Comparison of ENCODE assay signal across 10 cellular contexts in the genomic region with DNA sequence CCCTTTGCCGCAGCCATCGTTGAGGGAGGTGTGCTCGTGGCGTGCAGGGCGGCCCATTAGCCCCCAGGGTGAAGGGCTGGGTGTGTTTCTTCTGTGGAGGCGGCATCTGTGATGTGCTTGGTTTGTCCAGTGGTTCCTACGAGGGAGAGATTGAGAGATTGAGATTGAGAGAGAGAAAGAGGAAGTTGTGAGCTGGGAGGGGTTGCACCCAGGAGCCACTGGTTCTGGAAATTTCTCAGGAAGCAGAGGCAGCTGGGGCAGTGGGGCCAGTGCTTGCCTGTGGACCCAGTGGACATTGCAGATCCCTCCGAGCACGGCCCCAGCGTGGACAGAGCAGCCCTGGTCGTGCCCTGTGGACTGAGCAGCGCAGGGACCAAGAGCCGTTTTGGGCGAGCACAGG.
DNase-seq lines count a peak whose midpoint lies in the region; ATAC-seq and TF ChIP-seq lines count a peak whose summit lies in the region.
"Had no signal": no experiment of that assay in that cellular context is flagged by ENCODE, and none has a peak within 500 bp of the region (broad histone marks: within the 10 kb centered on the region; RNA-seq: fewer than 3 reads in every experiment).

No MANE protein-coding gene starts in this region.

- H2BK12ac ChIP-seq in H9 (ENCODE audit: insufficient read length, low read depth, low read length), result no peak overlapping the region

- H3K4me1 Mint-ChIP-seq in CD4-positive, CD25-positive, alpha-beta regulatory T cell, result peaks cover 0 to 19% (median 6%) of the 10 kb centered on the region in 4 donors
- no peaks in the 10 kb centered on the region for H3K4me1 Mint-ChIP-seq in H9
- peaks cover 48% of the 10 kb centered on the region for H3K4me1 Mint-ChIP-seq in activated B cell treated with CpG ODN at 0.5 μM for 24 hours
- peaks cover 26% of the 10 kb centered on the region for H3K4me1 Mint-ChIP-seq in memory B cell

- no peak overlapping the region for H3K4me2 ChIP-seq in H9 (ENCODE audit: insufficient read depth, insufficient read length, low read length)

- no peak overlapping the region for H3K4ac ChIP-seq in H9 (ENCODE audit: low read depth, low read length)

- no peaks in the 10 kb centered on the region for H4K20me1 ChIP-seq in H9 (ENCODE audit: control insufficient read depth, insufficient read depth, insufficient read length)

- intact Hi-C loops in activated B cell treated with CpG ODN at 0.5 μM for 24 hours (cut with micrococcal nuclease), result no loop called here

- H2BK20ac ChIP-seq in H9 (ENCODE audit: low read depth, low read length, poor library complexity, severe bottlenecking), result no peak overlapping the region

- H3K18ac ChIP-seq in H9 (ENCODE audit: insufficient read length, low read depth, low read length), result no peak overlapping the region

- ATAC-seq in CD4-positive, CD25-positive, alpha-beta regulatory T cell (ENCODE audit: low read depth in 2 of 2), result no peak
- peak; percentile 32 for ATAC-seq in activated B cell treated with CpG ODN at 0.5 μM for 24 hours (ENCODE audit: low read depth)
- no peak for ATAC-seq in memory B cell (ENCODE audit: low read depth)
- no peak for ATAC-seq in activated CD4-positive, CD25-positive, alpha-beta regulatory T cell treated with anti-CD3 and anti-CD28 coated beads, Interleukin-2, amount 50 U/mL, for 24 hours
- ATAC-seq: pancreas had no signal

- TF ChIP-seq CTCF in H9 (conservative IDR thresholded peaks at IDR 0.05) (no peak), activated B cell treated with CpG ODN at 0.5 μM for 24 hours (IDR thresholded peaks at IDR 0.05) (no peak)

- no peak overlapping the region for H3K56ac ChIP-seq in H9 (ENCODE audit: insufficient read length, low read depth, low read length)

- H3K27ac ChIP-seq in CD4-positive, CD25-positive, alpha-beta regulatory T cell (ENCODE audit: insufficient read depth, low read length, poor library complexity, severe bottlenecking), result no peak overlapping the region
- H3K27ac ChIP-seq in H9 (ENCODE audit: insufficient read length, low read depth, low read length), result no peak overlapping the region

- no peaks in the 10 kb centered on the region for H3K27me3 ChIP-seq in CD4-positive, CD25-positive, alpha-beta regulatory T cell (ENCODE audit: control insufficient read depth, insufficient read depth, low read length)
- no peaks in the 10 kb centered on the region for H3K27me3 ChIP-seq in H9 (ENCODE audit: insufficient read depth, low read length)
- no peaks in the 10 kb centered on the region for H3K27me3 ChIP-seq in H7 (ENCODE audit: control insufficient read depth, insufficient read depth, low read length)
- H3K27me3 ChIP-seq: pancreas had no signal

- no peaks in the 10 kb centered on the region for H3K79me1 ChIP-seq in H9 (ENCODE audit: insufficient read depth, low read depth, low read length, poor library complexity, severe bottlenecking)

- peaks cover 25% of the 10 kb centered on the region for H3K36me3 Mint-ChIP-seq in CD4-positive, CD25-positive, alpha-beta regulatory T cell
- peaks cover 36 to 60% (median 57%) of the 10 kb centered on the region in 3 experiments for H3K36me3 Mint-ChIP-seq in H9 (ENCODE audit: insufficient read depth in 1 of 3, low read depth in 3 of 3)
- H3K36me3 Mint-ChIP-seq in activated B cell treated with CpG ODN at 0.5 μM for 24 hours (ENCODE audit: low read depth), result no peaks in the 10 kb centered on the region
- peaks cover 5% of the 10 kb centered on the region for H3K36me3 Mint-ChIP-seq in memory B cell

- H2BK15ac ChIP-seq in H9 (ENCODE audit: low read depth, low read length), result no peak overlapping the region

- no peak overlapping the region for H2BK120ac ChIP-seq in H9 (ENCODE audit: low read depth, low read length, poor library complexity, severe bottlenecking)

- H3K27ac Mint-ChIP-seq in CD4-positive, CD25-positive, alpha-beta regulatory T cell, result peak overlapping the region in 2 of 3 donors; percentile 58 to 82
- H3K27ac Mint-ChIP-seq in H9, result peak overlapping the region in 2 of 3 experiments; percentile 28 to 87; a peak in 3 of 7 replicates
- peak overlapping the region; percentile 16 for H3K27ac Mint-ChIP-seq in activated B cell treated with CpG ODN at 0.5 μM for 24 hours
- H3K27ac Mint-ChIP-seq in memory B cell, result peak overlapping the region; percentile 30

- WGBS in H9 (ENCODE audit: extremely low coverage, insufficient read length, low lambda C conversion rate), result no CpG with 5 or more reads among the region's 14 CpGs

- CTCF ChIA-PET in activated B cell treated with CpG ODN at 0.5 μM for 24 hours (lab: Charles Lee), result interaction anchor here (0.6 to 1.4 kb wide), 4 partner anchors 33 to 130 kb away, joined by 3 to 4 read pairs (median 4); no protein-coding TSS in a partner anchor

- no peaks in the 10 kb centered on the region for H3K79me2 ChIP-seq in H9 (ENCODE audit: insufficient read depth, low read length)

- peaks cover 21% of the 10 kb centered on the region for H3K36me3 ChIP-seq in CD4-positive, CD25-positive, alpha-beta regulatory T cell (ENCODE audit: control insufficient read depth, insufficient read depth, low read length)
- H3K36me3 ChIP-seq in H7 (replicated peaks; ENCODE audit: control insufficient read depth, insufficient read depth, low read length), result peaks cover 16% of the 10 kb centered on the region
- H3K36me3 ChIP-seq: pancreas had no signal

- H2AFZ ChIP-seq in H9 (ENCODE audit: low read length), result no peak overlapping the region

- H3K4me3 Mint-ChIP-seq in CD4-positive, CD25-positive, alpha-beta regulatory T cell, result no peak overlapping the region
- no peak overlapping the region for H3K4me3 Mint-ChIP-seq in H9
- H3K4me3 Mint-ChIP-seq in activated B cell treated with CpG ODN at 0.5 μM for 24 hours, result peak overlapping the region; percentile 17
- peak overlapping the region; percentile 33 for H3K4me3 Mint-ChIP-seq in memory B cell

- no peak overlapping the region for H4K91ac ChIP-seq in H9 (ENCODE audit: insufficient read length, low read depth, low read length)

- no peaks in the 10 kb centered on the region for H3K9me3 Mint-ChIP-seq in CD4-positive, CD25-positive, alpha-beta regulatory T cell
- H3K9me3 Mint-ChIP-seq in H9, result peaks cover 0 to 3% of the 10 kb centered on the region in 2 experiments; a peak in 2 of 5 replicates
- H3K9me3 Mint-ChIP-seq in activated B cell treated with CpG ODN at 0.5 μM for 24 hours, result no peaks in the 10 kb centered on the region
- H3K9me3 Mint-ChIP-seq in memory B cell, result no peaks in the 10 kb centered on the region

- no peaks in the 10 kb centered on the region for H3K4me1 ChIP-seq in CD4-positive, CD25-positive, alpha-beta regulatory T cell (ENCODE audit: control insufficient read depth, insufficient read depth, low read length, poor library complexity, severe bottlenecking)
- no peaks in the 10 kb centered on the region for H3K4me1 ChIP-seq in H9 (ENCODE audit: insufficient read depth, low read length)

- no peak overlapping the region for H4K5ac ChIP-seq in H9 (ENCODE audit: insufficient read length, low read depth, low read length)

- H2BK5ac ChIP-seq in H9 (ENCODE audit: insufficient read length, low read length), result no peak overlapping the region

- no peaks in the 10 kb centered on the region for H3K9me3 ChIP-seq in CD4-positive, CD25-positive, alpha-beta regulatory T cell (ENCODE audit: control insufficient read depth in 2 of 2, low read length in 2 of 2)
- no peaks in the 10 kb centered on the region for H3K9me3 ChIP-seq in H9 (ENCODE audit: control insufficient read depth, low read depth, low read length)
- H3K9me3 ChIP-seq: pancreas had no signal

- H3K27me3 Mint-ChIP-seq in CD4-positive, CD25-positive, alpha-beta regulatory T cell, result no peaks in the 10 kb centered on the region
- no peaks in the 10 kb centered on the region for H3K27me3 Mint-ChIP-seq in H9 (ENCODE audit: low read depth)
- no peaks in the 10 kb centered on the region for H3K27me3 Mint-ChIP-seq in activated B cell treated with CpG ODN at 0.5 μM for 24 hours
- no peaks in the 10 kb centered on the region for H3K27me3 Mint-ChIP-seq in memory B cell

- H3K23ac ChIP-seq in H9 (ENCODE audit: insufficient read length, low read depth, low read length), result no peak overlapping the region

- no peak for DNase-seq in CD4-positive, CD25-positive, alpha-beta regulatory T cell
- DNase-seq in H9 (no peak), activated B cell treated with CpG ODN at 0.5 μM for 24 hours (no peak), memory B cell (ENCODE audit: low spot score in 2 of 2) (no peak), H7 (no peak), NCI-H187 (lab: John Stamatoyannopoulos, UW) (no peak)
- no peak for DNase-seq in stimulated activated CD4-positive, alpha-beta T cell treated with anti-CD3 and anti-CD28 coated beads, Interleukin-12 subunit alpha, Interleukin-12 subunit beta, amount 100 ng/mL, for 4 hours
- DNase-seq: NCI-H446 treated with DMSO at 0.1 percent for 48 hours had no signal

- peaks cover 2% of the 10 kb centered on the region for H3K23me2 ChIP-seq in H9 (ENCODE audit: insufficient read length, low read depth, low read length, poor library complexity, severe bottlenecking)

- H3K4me3 ChIP-seq in CD4-positive, CD25-positive, alpha-beta regulatory T cell (ENCODE audit: low read depth, low read length), result no peak overlapping the region
- no peak overlapping the region for H3K4me3 ChIP-seq in H7 (ENCODE audit: insufficient read depth, low read depth, low read length)
- H3K4me3 ChIP-seq: pancreas had no signal

- H3K14ac ChIP-seq in H9 (ENCODE audit: insufficient read depth, low read length), result no peak overlapping the region

- POLR2A ChIA-PET in activated B cell treated with CpG ODN at 0.5 μM for 24 hours (lab: Charles Lee), result interaction anchor here (0.9 to 1.8 kb wide), 3 partner anchors 41 to 47 kb away, joined by 3 to 6 read pairs (median 4); no protein-coding TSS in a partner anchor

- H2AK5ac ChIP-seq in H9 (ENCODE audit: insufficient read length, low read length), result no peak overlapping the region

- no peak overlapping the region for H4K8ac ChIP-seq in H9 (replicated peaks; ENCODE audit: insufficient read length, low read depth, low read length)

- H3T11ph ChIP-seq in H9 (ENCODE audit: low read length), result no peak overlapping the region

- no peak overlapping the region for H3K9ac ChIP-seq in H9 (ENCODE audit: extremely low read depth, insufficient read length, low read length)

Comparison
In these comparisons a context has a peak if more than half of its experiments do, and no peak if none do; other contexts are left out.
1. H3K27ac Mint-ChIP-seq: peak in every context shown above with its lines; median percentile 70 in CD4-positive, CD25-positive, alpha-beta regulatory T cell; 58 in H9; 30 in memory B cell; 16 in activated B cell treated with CpG ODN at 0.5 μM for 24 hours.
2. H3K4me3 Mint-ChIP-seq: peak in activated B cell treated with CpG ODN at 0.5 μM for 24 hours (single experiment) and memory B cell (single experiment); none in CD4-positive, CD25-positive, alpha-beta regulatory T cell (0 of 4) and H9 (0 of 2).